Comparison of ENCODE assay signal across 8 cellular contexts in genomic region chr3:165642761-165643432, GRCh38.
A peak's percentile ranks its signal among the peaks of the same experiment; 100 is the strongest.
DNase-seq lines count a peak whose midpoint lies in the region; ATAC-seq and TF ChIP-seq lines count a peak whose summit lies in the region.

No MANE protein-coding gene starts in this region.

- TF ChIP-seq CTCF in SU-DHL-6 (IDR thresholded peaks at IDR 0.05; ENCODE audit: insufficient read depth, low read length, poor library complexity, severe bottlenecking) (no peak), heart right ventricle (IDR thresholded peaks at IDR 0.05) (no peak), tibial artery (IDR thresholded peaks at IDR 0.05) (no peak), natural killer cell (IDR thresholded peaks at IDR 0.05) (no peak)

- H3K4me3 ChIP-seq in SU-DHL-6 (ENCODE audit: insufficient read depth, low read length, poor library complexity, severe bottlenecking), result no peak overlapping the region
- H3K4me3 ChIP-seq in heart right ventricle, result no peak overlapping the region
- H3K4me3 ChIP-seq in tibial artery, result no peak overlapping the region

- no peak overlapping the region for H3K4me2 ChIP-seq in SU-DHL-6 (ENCODE audit: low read depth, low read length, poor library complexity, severe bottlenecking)

- no peak overlapping the region for H3K27ac Mint-ChIP-seq in natural killer cell
- no peak overlapping the region for H3K27ac Mint-ChIP-seq in activated naive CD8-positive, alpha-beta T cell treated with anti-CD3 and anti-CD28 coated beads, Interleukin-2, amount 50 U/mL, for 24 hours
- no peak overlapping the region for H3K27ac Mint-ChIP-seq in activated CD8-positive, alpha-beta T cell treated with anti-CD3 and anti-CD28 coated beads, Interleukin-2, amount 10 ng/mL, durations not matched to agents 7 days and 5 days

- no peaks in the 10 kb centered on the region for H3K9me2 ChIP-seq in SU-DHL-6 (replicated peaks; ENCODE audit: insufficient read depth, low read length)

- H3K4me3 Mint-ChIP-seq in natural killer cell, result no peak overlapping the region
- H3K4me3 Mint-ChIP-seq in activated naive CD8-positive, alpha-beta T cell treated with anti-CD3 and anti-CD28 coated beads, Interleukin-2, amount 50 U/mL, for 24 hours, result no peak overlapping the region
- no peak overlapping the region for H3K4me3 Mint-ChIP-seq in activated CD8-positive, alpha-beta T cell treated with anti-CD3 and anti-CD28 coated beads, Interleukin-2, amount 10 ng/mL, durations not matched to agents 7 days and 5 days

- WGBS in heart right ventricle, 2 donors, result 20 to 24% methylated on average over 4 of the region's 4 CpGs

- no peaks in the 10 kb centered on the region for H3K27me3 Mint-ChIP-seq in natural killer cell (ENCODE audit: low read depth in 2 of 2)
- H3K27me3 Mint-ChIP-seq in activated naive CD8-positive, alpha-beta T cell treated with anti-CD3 and anti-CD28 coated beads, Interleukin-2, amount 50 U/mL, for 24 hours, result no peaks in the 10 kb centered on the region
- no peaks in the 10 kb centered on the region for H3K27me3 Mint-ChIP-seq in activated CD8-positive, alpha-beta T cell treated with anti-CD3 and anti-CD28 coated beads, Interleukin-2, amount 10 ng/mL, durations not matched to agents 7 days and 5 days (ENCODE audit: low read depth)

- no peaks in the 10 kb centered on the region for H4K20me1 ChIP-seq in SU-DHL-6 (ENCODE audit: low read depth, low read length)

- intact Hi-C loops in heart right ventricle (cut with DNase I) (no loop called here), tibial artery (cut with DNase I; ENCODE audit: low total_unique reads) (no loop called here), natural killer cell (cut with micrococcal nuclease) (no loop called here)

- no peaks in the 10 kb centered on the region for H3K36me3 ChIP-seq in SU-DHL-6 (ENCODE audit: low read length)
- H3K36me3 ChIP-seq in heart right ventricle, result no peaks in the 10 kb centered on the region
- H3K36me3 ChIP-seq in tibial artery, result no peaks in the 10 kb centered on the region

- H3K4me1 Mint-ChIP-seq in natural killer cell, result no peaks in the 10 kb centered on the region
- H3K4me1 Mint-ChIP-seq in activated naive CD8-positive, alpha-beta T cell treated with anti-CD3 and anti-CD28 coated beads, Interleukin-2, amount 50 U/mL, for 24 hours, result no peaks in the 10 kb centered on the region
- no peaks in the 10 kb centered on the region for H3K4me1 Mint-ChIP-seq in activated CD8-positive, alpha-beta T cell treated with anti-CD3 and anti-CD28 coated beads, Interleukin-2, amount 10 ng/mL, durations not matched to agents 7 days and 5 days (ENCODE audit: low read depth)

- peaks cover 0 to 7% (median 0%) of the 10 kb centered on the region in 9 donors for H3K4me1 ChIP-seq in heart right ventricle
- peaks cover 0 to 15% (median 9%) of the 10 kb centered on the region in 4 donors for H3K4me1 ChIP-seq in tibial artery

- peaks cover 14 to 32% of the 10 kb centered on the region in 2 donors for H3K9me3 Mint-ChIP-seq in natural killer cell
- peaks cover 17% of the 10 kb centered on the region for H3K9me3 Mint-ChIP-seq in activated naive CD8-positive, alpha-beta T cell treated with anti-CD3 and anti-CD28 coated beads, Interleukin-2, amount 50 U/mL, for 24 hours
- H3K9me3 Mint-ChIP-seq in activated CD8-positive, alpha-beta T cell treated with anti-CD3 and anti-CD28 coated beads, Interleukin-2, amount 10 ng/mL, durations not matched to agents 7 days and 5 days (ENCODE audit: insufficient read depth), result no peaks in the 10 kb centered on the region

- no peaks in the 10 kb centered on the region for H3K79me2 ChIP-seq in SU-DHL-6 (ENCODE audit: insufficient read depth, low read length)

- H3K27ac ChIP-seq in SU-DHL-6 (ENCODE audit: low read depth, low read length) (no peak overlapping the region), heart right ventricle (no peak overlapping the region), tibial artery (peak overlapping the region; percentile 20 to 35)

- H2AFZ ChIP-seq in SU-DHL-6 (ENCODE audit: low read depth, low read length, severe bottlenecking), result peak overlapping the region; percentile 85

- POLR2A ChIA-PET in activated CD8-positive, alpha-beta T cell treated with anti-CD3 and anti-CD28 coated beads, Interleukin-2, amount 10 ng/mL, durations not matched to agents 7 days and 5 days (lab: Charles Lee), result no interaction called here

- H3K36me3 Mint-ChIP-seq in natural killer cell, result peaks cover 13% of the 10 kb centered on the region
- H3K36me3 Mint-ChIP-seq in activated naive CD8-positive, alpha-beta T cell treated with anti-CD3 and anti-CD28 coated beads, Interleukin-2, amount 50 U/mL, for 24 hours (ENCODE audit: low read depth), result no peaks in the 10 kb centered on the region
- H3K36me3 Mint-ChIP-seq in activated CD8-positive, alpha-beta T cell treated with anti-CD3 and anti-CD28 coated beads, Interleukin-2, amount 10 ng/mL, durations not matched to agents 7 days and 5 days (ENCODE audit: low read depth), result no peaks in the 10 kb centered on the region

- H3F3A ChIP-seq in SU-DHL-6 (ENCODE audit: insufficient read depth), result no peaks in the 10 kb centered on the region

- H3K9me3 ChIP-seq in SU-DHL-6 (ENCODE audit: insufficient read depth, low read length) (no peaks in the 10 kb centered on the region), heart right ventricle (peaks cover 0 to 10% (median 0%) of the 10 kb centered on the region in 11 donors), tibial artery (no peaks in the 10 kb centered on the region)

- ATAC-seq in heart right ventricle (peak in 6 of 8 donors; percentile 20 to 94 (median 36)), natural killer cell (no peak)
- ATAC-seq in activated naive CD8-positive, alpha-beta T cell treated with anti-CD3 and anti-CD28 coated beads, Interleukin-2, amount 50 U/mL, for 24 hours, result no peak
- ATAC-seq in activated CD8-positive, alpha-beta T cell treated with anti-CD3 and anti-CD28 coated beads, Interleukin-2, amount 10 ng/mL, durations not matched to agents 7 days and 5 days, result no peak

- CTCF ChIA-PET in activated CD8-positive, alpha-beta T cell treated with anti-CD3 and anti-CD28 coated beads, Interleukin-2, amount 10 ng/mL, durations not matched to agents 7 days and 5 days (lab: Charles Lee), result no interaction called here

- no peak overlapping the region for H3K9ac ChIP-seq in SU-DHL-6 (ENCODE audit: low read length)

- H3K27me3 ChIP-seq in SU-DHL-6 (ENCODE audit: low read length) (no peaks in the 10 kb centered on the region), heart right ventricle (no peaks in the 10 kb centered on the region), tibial artery (no peaks in the 10 kb centered on the region)

- DNase-seq in NCI-H1417 (lab: John Stamatoyannopoulos, UW) (peak in 2 of 3 experiments; percentile 26 to 56), NCI-H1417 treated with DMSO at 0.1 percent for 48 hours (lab: John Stamatoyannopoulos, UW) (no peak), heart right ventricle (peak in 1 of 2 donors; percentile 28), tibial artery (peak in 1 of 2 donors; percentile 45), natural killer cell (no peak)
- DNase-seq in activated naive CD8-positive, alpha-beta T cell treated with anti-CD3 and anti-CD28 coated beads, Interleukin-2, amount 50 U/mL, for 24 hours, result no peak
- DNase-seq in activated CD8-positive, alpha-beta T cell treated with anti-CD3 and anti-CD28 coated beads, Interleukin-2, amount 10 ng/mL, durations not matched to agents 7 days and 5 days, result no peak

Comparison
In these comparisons a context has a peak if more than half of its experiments do, and no peak if none do; other contexts are left out.
1. DNase-seq: peak in NCI-H1417 (2 of 3); none in NCI-H1417 treated with DMSO at 0.1 percent for 48 hours (single experiment), natural killer cell (single experiment), activated naive CD8-positive, alpha-beta T cell treated with anti-CD3 and anti-CD28 coated beads, Interleukin-2, amount 50 U/mL, for 24 hours (single experiment) and activated CD8-positive, alpha-beta T cell treated with anti-CD3 and anti-CD28 coated beads, Interleukin-2, amount 10 ng/mL, durations not matched to agents 7 days and 5 days (single experiment).
2. H3K27ac ChIP-seq: peak in tibial artery (2 of 2); none in SU-DHL-6 (single experiment) and heart right ventricle (0 of 10).
3. ATAC-seq: peak in heart right ventricle (6 of 8); none in natural killer cell (0 of 3), activated naive CD8-positive, alpha-beta T cell treated with anti-CD3 and anti-CD28 coated beads, Interleukin-2, amount 50 U/mL, for 24 hours (single experiment) and activated CD8-positive, alpha-beta T cell treated with anti-CD3 and anti-CD28 coated beads, Interleukin-2, amount 10 ng/mL, durations not matched to agents 7 days and 5 days (single experiment).